Comparison of ENCODE assay signal across 8 cellular contexts in genomic region chr15:74403981-74404563, GRCh38. TPM values are rescaled to one million over a fixed set of nuclear protein-coding genes. Genes with fewer than 3 reads are reported as not detected.
DNase-seq lines count a peak whose midpoint lies in the region; ATAC-seq and TF ChIP-seq lines count a peak whose summit lies in the region.

No MANE protein-coding gene starts in this region.

- intact Hi-C loops in heart left ventricle (cut with DNase I): no loop called here

- peak overlapping the region; percentile 74 for H3K27ac Mint-ChIP-seq in activated CD4-positive, alpha-beta memory T cell treated with anti-CD3 and anti-CD28 coated beads, Interleukin-2, amount 10 ng/mL, durations not matched to agents 7 days and 5 days
- H3K27ac Mint-ChIP-seq in stimulated activated memory B cell treated with anti-CD40 and anti-IgM and Interleukin-4, amounts not matched to agents 10 μg/mL and 1 μg/mL and 100 μg/mL, for 72 hours: peak overlapping the region; percentile 94

- TF ChIP-seq EP300 in tibial nerve (IDR thresholded peaks at IDR 0.05): no peak

- H3K4me1 ChIP-seq in heart left ventricle: peaks cover 0 to 48% (median 10%) of the 10 kb centered on the region in 12 donors
- peaks cover 0 to 13% of the 10 kb centered on the region in 2 donors for H3K4me1 ChIP-seq in right atrium auricular region
- peaks cover 0 to 37% (median 22%) of the 10 kb centered on the region in 4 donors for H3K4me1 ChIP-seq in tibial nerve

- DNase-seq in heart left ventricle: no peak
- DNase-seq in right atrium auricular region (ENCODE audit: low spot score): no peak
- DNase-seq in activated CD4-positive, alpha-beta memory T cell treated with anti-CD3 and anti-CD28 coated beads, Interleukin-2, amount 10 ng/mL, durations not matched to agents 7 days and 5 days: no peak
- no peak for DNase-seq in T1000 (lab: John Stamatoyannopoulos, UW)
- DNase-seq in tibial nerve (ENCODE audit: low spot score in 2 of 2): no peak

- H3K4me3 ChIP-seq in heart left ventricle (no peak overlapping the region), right atrium auricular region (no peak overlapping the region), tibial nerve (no peak overlapping the region)

- WGBS in heart left ventricle, 4 donors: 27 to 31% (median 27%) methylated on average over 11 to 16 of the region's 16 CpGs
- WGBS in tibial nerve, 2 donors: 41 to 42% methylated on average over 16 of the region's 16 CpGs

- POLR2A ChIA-PET in activated CD4-positive, alpha-beta memory T cell treated with anti-CD3 and anti-CD28 coated beads, Interleukin-2, amount 10 ng/mL, durations not matched to agents 7 days and 5 days (lab: Charles Lee): interaction anchor here (1.1 to 2.5 kb wide), 6 partner anchors 10 to 142 kb away, joined by 3 to 42 read pairs (median 6); partner anchors contain the start of gene ARID3B

- CTCF ChIA-PET in activated CD4-positive, alpha-beta memory T cell treated with anti-CD3 and anti-CD28 coated beads, Interleukin-2, amount 10 ng/mL, durations not matched to agents 7 days and 5 days (lab: Charles Lee): interaction anchor here (0.7 to 7.6 kb wide), 4 partner anchors 20 to 35 kb away, joined by 3 to 61 read pairs (median 10); no protein-coding TSS in a partner anchor

- no peak overlapping the region for H3K4me3 Mint-ChIP-seq in activated CD4-positive, alpha-beta memory T cell treated with anti-CD3 and anti-CD28 coated beads, Interleukin-2, amount 10 ng/mL, durations not matched to agents 7 days and 5 days
- peak overlapping the region; percentile 65 for H3K4me3 Mint-ChIP-seq in stimulated activated memory B cell treated with anti-CD40 and anti-IgM and Interleukin-4, amounts not matched to agents 10 μg/mL and 1 μg/mL and 100 μg/mL, for 72 hours

- H3K9me3 Mint-ChIP-seq in activated CD4-positive, alpha-beta memory T cell treated with anti-CD3 and anti-CD28 coated beads, Interleukin-2, amount 10 ng/mL, durations not matched to agents 7 days and 5 days: no peaks in the 10 kb centered on the region
- H3K9me3 Mint-ChIP-seq in stimulated activated memory B cell treated with anti-CD40 and anti-IgM and Interleukin-4, amounts not matched to agents 10 μg/mL and 1 μg/mL and 100 μg/mL, for 72 hours: no peaks in the 10 kb centered on the region

- no peak for TF ChIP-seq POLR2A in heart left ventricle (IDR thresholded peaks at IDR 0.05)
- no peak for TF ChIP-seq POLR2A in tibial nerve (IDR thresholded peaks at IDR 0.05)

- no peak for TF ChIP-seq CTCF in heart left ventricle (IDR thresholded peaks at IDR 0.05)
- no peak for TF ChIP-seq CTCF in right atrium auricular region (IDR thresholded peaks at IDR 0.05)
- no peak for TF ChIP-seq CTCF in tibial nerve (IDR thresholded peaks at IDR 0.05)

- H3K27ac ChIP-seq in heart left ventricle: peak overlapping the region in 1 of 12 donors; percentile 63
- H3K27ac ChIP-seq in right atrium auricular region: no peak overlapping the region
- peak overlapping the region in 2 of 4 donors; percentile 5 to 21 for H3K27ac ChIP-seq in tibial nerve

- no peaks in the 10 kb centered on the region for H3K9me3 ChIP-seq in heart left ventricle
- H3K9me3 ChIP-seq in right atrium auricular region: no peaks in the 10 kb centered on the region
- H3K9me3 ChIP-seq in tibial nerve: no peaks in the 10 kb centered on the region

- ATAC-seq in heart left ventricle: peak in 3 of 4 donors; percentile 37 to 51 (median 47)
- peak; percentile 32 for ATAC-seq in HG03066 (IDR thresholded peaks at IDR 0.05; ENCODE audit: low read depth, unreplicated experiment)
- peak; percentile 65 for ATAC-seq in stimulated activated memory B cell treated with anti-CD40 and anti-IgM and Interleukin-4, amounts not matched to agents 10 μg/mL and 1 μg/mL and 100 μg/mL, for 72 hours
- no peak for ATAC-seq in GM18520 (IDR thresholded peaks at IDR 0.05; ENCODE audit: unreplicated experiment)

- peaks cover 53% of the 10 kb centered on the region for H3K4me1 Mint-ChIP-seq in activated CD4-positive, alpha-beta memory T cell treated with anti-CD3 and anti-CD28 coated beads, Interleukin-2, amount 10 ng/mL, durations not matched to agents 7 days and 5 days
- peaks cover 88% of the 10 kb centered on the region for H3K4me1 Mint-ChIP-seq in stimulated activated memory B cell treated with anti-CD40 and anti-IgM and Interleukin-4, amounts not matched to agents 10 μg/mL and 1 μg/mL and 100 μg/mL, for 72 hours

- H3K36me3 ChIP-seq in heart left ventricle: no peaks in the 10 kb centered on the region
- no peaks in the 10 kb centered on the region for H3K36me3 ChIP-seq in right atrium auricular region
- peaks cover 0 to 4% (median 0%) of the 10 kb centered on the region in 3 donors for H3K36me3 ChIP-seq in tibial nerve

- H3K27me3 ChIP-seq in heart left ventricle: no peaks in the 10 kb centered on the region
- H3K27me3 ChIP-seq in right atrium auricular region: no peaks in the 10 kb centered on the region
- H3K27me3 ChIP-seq in tibial nerve: no peaks in the 10 kb centered on the region

- no peaks in the 10 kb centered on the region for H3K27me3 Mint-ChIP-seq in activated CD4-positive, alpha-beta memory T cell treated with anti-CD3 and anti-CD28 coated beads, Interleukin-2, amount 10 ng/mL, durations not matched to agents 7 days and 5 days
- no peaks in the 10 kb centered on the region for H3K27me3 Mint-ChIP-seq in stimulated activated memory B cell treated with anti-CD40 and anti-IgM and Interleukin-4, amounts not matched to agents 10 μg/mL and 1 μg/mL and 100 μg/mL, for 72 hours

- H3K36me3 Mint-ChIP-seq in activated CD4-positive, alpha-beta memory T cell treated with anti-CD3 and anti-CD28 coated beads, Interleukin-2, amount 10 ng/mL, durations not matched to agents 7 days and 5 days (ENCODE audit: low read depth): no peaks in the 10 kb centered on the region
- peaks cover 18% of the 10 kb centered on the region for H3K36me3 Mint-ChIP-seq in stimulated activated memory B cell treated with anti-CD40 and anti-IgM and Interleukin-4, amounts not matched to agents 10 μg/mL and 1 μg/mL and 100 μg/mL, for 72 hours

RNA-seq across cellular contexts. Expression of gene SEMA7A, which starts 29.7 kb away (rescaled TPM):
- total RNA-seq in heart left ventricle: 1 to 10 TPM in 8 of 9 donors, under 1 TPM in 1; 0.81 to 7.5 (median 1.9) TPM
- polyA plus RNA-seq in heart left ventricle: under 1 TPM; 0.53 to 0.98 TPM
- 1 to 10 TPM; 1.0 to 2.9 TPM for total RNA-seq in right atrium auricular region
- 1 to 10 TPM; 3.8 to 4.3 TPM for total RNA-seq in activated CD4-positive, alpha-beta memory T cell treated with anti-CD3 and anti-CD28 coated beads, Interleukin-2, amount 10 ng/mL, durations not matched to agents 7 days and 5 days
- total RNA-seq in tibial nerve: 10 to 100 TPM; 31.8 to 35.6 (median 33.8) TPM

RNA-seq across cellular contexts. Expression of gene CYP11A1, which starts 36.6 kb away (rescaled TPM):
- total RNA-seq in heart left ventricle (1 to 10 TPM in 5 of 9 donors, under 1 TPM in 4; 0.09 to 3.4 (median 1.6) TPM), right atrium auricular region (1 to 10 TPM in 1 of 2 donors, under 1 TPM in 1; 0.71 to 1.0 TPM), tibial nerve (1 to 10 TPM; 2.4 to 5.7 (median 4.1) TPM)
- under 1 TPM; 0.07 to 0.46 TPM for polyA plus RNA-seq in heart left ventricle
- total RNA-seq in activated CD4-positive, alpha-beta memory T cell treated with anti-CD3 and anti-CD28 coated beads, Interleukin-2, amount 10 ng/mL, durations not matched to agents 7 days and 5 days: not detected

RNA-seq across cellular contexts. Expression of gene UBL7, which starts 56.9 kb away (rescaled TPM):
- total RNA-seq in heart left ventricle (100 to 1,000 TPM in 1 of 9 donors, 10 to 100 TPM in 8; 40.6 to 102 (median 54.5) TPM), right atrium auricular region (10 to 100 TPM; 65.4 to 68.2 TPM), tibial nerve (10 to 100 TPM; 27.3 to 66.0 (median 40.4) TPM)
- polyA plus RNA-seq in heart left ventricle: 10 to 100 TPM; 45.4 to 45.5 TPM
- 10 to 100 TPM; 54.7 to 61.3 TPM for total RNA-seq in activated CD4-positive, alpha-beta memory T cell treated with anti-CD3 and anti-CD28 coated beads, Interleukin-2, amount 10 ng/mL, durations not matched to agents 7 days and 5 days
